Comparison of ENCODE assay signal across 12 cellular contexts in genomic region chr1:203346060-203346754, GRCh38. TPM values are rescaled to one million over a fixed set of nuclear protein-coding genes. Genes with fewer than 3 reads are reported as not detected.
DNase-seq lines count a peak whose midpoint lies in the region; ATAC-seq and TF ChIP-seq lines count a peak whose summit lies in the region.
"Had no signal": no experiment of that assay in that cellular context is flagged by ENCODE, and none has a peak within 500 bp of the region (broad histone marks: within the 10 kb centered on the region; RNA-seq: fewer than 3 reads in every experiment).

No MANE protein-coding gene starts in this region.

- no peak for ATAC-seq in HG03280 (IDR thresholded peaks at IDR 0.05; ENCODE audit: unreplicated experiment)
- no peak for ATAC-seq in left lobe of liver
- ATAC-seq: stimulated activated naive CD8-positive, alpha-beta T cell treated with anti-CD3 and anti-CD28 coated beads, Interleukin-15, Interleukin-2, amounts not matched to agents 100 U/mL and 50 U/mL, for 24 hours had no signal

- H3K36me3 ChIP-seq in stomach = peaks cover 0 to 16% (median 10%) of the 10 kb centered on the region in 4 donors
- H3K36me3 ChIP-seq: neutrophil had no signal

- DNase-seq in NCI-H1417 (lab: John Stamatoyannopoulos, UW) (peak; percentile 12 to 75 (median 61)), NCI-H1417 treated with DMSO at 0.1 percent for 48 hours (lab: John Stamatoyannopoulos, UW) (no peak), NCI-H510A (lab: John Stamatoyannopoulos, UW) (peak; percentile 27), epidermal melanocyte (ENCODE audit: insufficient read length, low spot score) (peak; percentile 36), stomach (no peak), left lobe of liver (ENCODE audit: low spot score) (no peak)
- DNase-seq in activated CD8-positive, alpha-beta memory T cell treated with anti-CD3 and anti-CD28 coated beads, Interleukin-2, amount 50 U/mL, for 4 hours = no peak
- DNase-seq: stimulated activated CD4-positive, alpha-beta T cell treated with anti-CD3 and anti-CD28 coated beads, Interleukin-2, amount 100 ng/mL, for 24 hours; stimulated activated naive CD8-positive, alpha-beta T cell treated with anti-CD3 and anti-CD28 coated beads, Interleukin-15, Interleukin-2, amounts not matched to agents 100 U/mL and 50 U/mL, for 24 hours had no signal

- peaks cover 30 to 77% (median 54%) of the 10 kb centered on the region in 4 donors for H3K4me1 ChIP-seq in stomach

- TF ChIP-seq CTCF in stomach (IDR thresholded peaks at IDR 0.05) = peak in 1 of 7 experiments; percentile 6

- intact Hi-C loops in stomach (cut with DNase I; ENCODE audit: low total_unique reads) = loop anchor here (5.0 kb wide), 1 partner anchor 96 kb away; no protein-coding TSS in a partner anchor

- H3K9me3 ChIP-seq in stomach = no peaks in the 10 kb centered on the region
- H3K9me3 ChIP-seq: neutrophil had no signal

- 40 to 66% (median 50%) methylated on average over 7 of the region's 7 CpGs for WGBS in stomach, 5 donors

- no peaks in the 10 kb centered on the region for H3K27me3 ChIP-seq in stomach

- TF ChIP-seq POLR2A in stomach (IDR thresholded peaks at IDR 0.05) = no peak

- TF ChIP-seq EP300 in stomach (IDR thresholded peaks at IDR 0.05) = no peak

- no peak overlapping the region for H3K4me3 ChIP-seq in stomach

- H3K27ac ChIP-seq in stomach = peak overlapping the region in 4 of 5 donors; percentile 30 to 48 (median 38)
- H3K27ac ChIP-seq: neutrophil had no signal

RNA-seq across cellular contexts. Expression of gene FMOD, which starts 4.7 kb away (rescaled TPM):
- total RNA-seq in stomach = 100 to 1,000 TPM in 1 of 5 donors, 10 to 100 TPM in 4; 14.7 to 422 (median 54.9) TPM
- 10 to 100 TPM; 30.1 to 39.7 (median 35.6) TPM for polyA plus RNA-seq in stomach
- total RNA-seq in left lobe of liver = 1.7 TPM
- total RNA-seq: HT1080 had no signal

RNA-seq across cellular contexts. Expression of gene BTG2, which starts 40.9 kb away (rescaled TPM):
- 100 to 1,000 TPM in 3 of 5 donors, 10 to 100 TPM in 2; 80.2 to 231 (median 113) TPM for total RNA-seq in stomach
- 10 to 100 TPM; 46.4 to 78.9 (median 58.6) TPM for polyA plus RNA-seq in stomach
- 2.8 TPM for total RNA-seq in left lobe of liver

Comparison
In these comparisons a context has a peak if more than half of its experiments do, and no peak if none do; other contexts are left out.
1. DNase-seq: peak in NCI-H1417 (3 of 3), NCI-H510A (single experiment) and epidermal melanocyte (single experiment); none in NCI-H1417 treated with DMSO at 0.1 percent for 48 hours (single experiment), stomach (single experiment), activated CD8-positive, alpha-beta memory T cell treated with anti-CD3 and anti-CD28 coated beads, Interleukin-2, amount 50 U/mL, for 4 hours (single experiment) and left lobe of liver (single experiment).
2. RNA of gene BTG2, which starts 40.9 kb away (total RNA-seq): 80.2 to 231 TPM in stomach; 2.8 TPM in left lobe of liver (single experiment); every median in the first group is over 10 times any median in the second.